8 cellular contexts compared by ENCODE assay signal in genomic region chr3:120678984-120679383, GRCh38. TPM values are rescaled to one million over a fixed set of nuclear protein-coding genes. Genes with fewer than 3 reads are reported as not detected.
DNase-seq lines count a peak whose midpoint lies in the region; ATAC-seq, FAIRE-seq and TF ChIP-seq lines count a peak whose summit lies in the region.
"Had no signal": no experiment of that assay in that cellular context is flagged by ENCODE, and none has a peak within 500 bp of the region (broad histone marks: within the 10 kb centered on the region; RNA-seq: fewer than 3 reads in every experiment).

No MANE protein-coding gene starts in this region.

- FAIRE-seq in GM12892 (lab: Jason Lieb, UNC), result no peak
- FAIRE-seq in H54 (lab: Jason Lieb, UNC), result no peak
- FAIRE-seq: colon had no signal

- peak overlapping the region; percentile 71 for H3K27ac ChIP-seq in temporal lobe (ENCODE audit: low read depth, low read length)

- no peak for TF ChIP-seq CTCF in fibroblast of pulmonary artery (IDR thresholded peaks at IDR 0.05; ENCODE audit: low read length, missing control alignments)

- TF ChIP-seq POLR2A in GM12892 (IDR thresholded peaks at IDR 0.05; ENCODE audit: low read depth, low read length), result no peak
- no peak for TF ChIP-seq POLR2A in H54 (IDR thresholded peaks at IDR 0.05; ENCODE audit: low read depth, low read length)

- H3K4me3 ChIP-seq in fibroblast of pulmonary artery (replicated peaks; ENCODE audit: low read depth, low read length), result peak overlapping the region; percentile 4

- ATAC-seq in GM21825 (IDR thresholded peaks at IDR 0.05; ENCODE audit: unreplicated experiment) (peak; percentile 42), HG03025 (IDR thresholded peaks at IDR 0.05; ENCODE audit: low FRiP score, unreplicated experiment) (no peak)

- DNase-seq in NCI-H2171 (lab: John Stamatoyannopoulos, UW), result peak; percentile 19
- no peak for DNase-seq in fibroblast of pulmonary artery (ENCODE audit: low read depth)
- DNase-seq in GM12892 (ENCODE audit: insufficient read length), result no peak
- no peak for DNase-seq in H54 (ENCODE audit: insufficient read length, low spot score)

RNA-seq across cellular contexts. Expression of gene HGD, which starts 3.1 kb away (rescaled TPM):
- total RNA-seq in temporal lobe, result 0.98 TPM
- 0.83 TPM for polyA plus RNA-seq in GM12892 (2012; ENCODE audit: missing spikeins)
